1 cellular context compared by ENCODE assay signal in genomic region chr2:102065675-102066252, GRCh38.
TF ChIP-seq lines count a peak whose summit lies in the region.

No MANE protein-coding gene starts in this region.

TF ChIP-seq in HepG2, 621 proteins besides CTCF, POLR2A, EP300 and RAD21 (continued from another document and continues in another):
- TF ChIP-seq ZBTB40 (IDR thresholded peaks at IDR 0.05) (no peak), ZBTB40 (CRISPR knock-in tag; IDR thresholded peaks at IDR 0.05) (peak; percentile 76), SAP130 (CRISPR knock-in tag; IDR thresholded peaks at IDR 0.05; ENCODE audit: low read depth) (peak; percentile 69), MIER2 (CRISPR knock-in tag; IDR thresholded peaks at IDR 0.05) (no peak), HDAC6 (IDR thresholded peaks at IDR 0.05; ENCODE audit: low read depth, low read length) (no peak), ZNF878 (CRISPR knock-in tag; IDR thresholded peaks at IDR 0.05) (peak; percentile 80; the same call in 1 of the 2 replicates), CBX5 (CRISPR knock-in tag; IDR thresholded peaks at IDR 0.05; ENCODE audit: borderline replicate concordance) (peak; percentile 100), FOXO1 (CRISPR knock-in tag; IDR thresholded peaks at IDR 0.05) (peak; percentile 78; the same call in 1 of the 2 replicates), ZNF280D (CRISPR knock-in tag; IDR thresholded peaks at IDR 0.05) (peak; percentile 100), TCF7 (IDR thresholded peaks at IDR 0.05; ENCODE audit: low read depth) (peak; percentile 49; the same call in 1 of the 2 replicates), ONECUT2 (CRISPR knock-in tag; IDR thresholded peaks at IDR 0.05) (no peak), SPEN (CRISPR knock-in tag; IDR thresholded peaks at IDR 0.05; ENCODE audit: low read depth) (no peak), FOSL2 (CRISPR knock-in tag; IDR thresholded peaks at IDR 0.05) (peak; percentile 99), ARID2 (CRISPR knock-in tag; IDR thresholded peaks at IDR 0.05; ENCODE audit: borderline replicate concordance) (0 out of 2 replicates have a peak, but pooled peaks have one; percentile 9), ZNF24 (IDR thresholded peaks at IDR 0.05) (0 out of 2 replicates have a peak, but pooled peaks have one; percentile 12), KDM3A (CRISPR knock-in tag; IDR thresholded peaks at IDR 0.05; ENCODE audit: low read depth) (peak; percentile 81; the same call in 1 of the 2 replicates), SOX6 (IDR thresholded peaks at IDR 0.05) (no peak), SOX6 (CRISPR knock-in tag; IDR thresholded peaks at IDR 0.05) (peak; percentile 43; the same call in 1 of the 2 replicates), KDM6A (CRISPR knock-in tag; IDR thresholded peaks at IDR 0.05; ENCODE audit: low read depth) (peak; percentile 47; the same call in 1 of the 2 replicates), RARA (CRISPR knock-in tag; IDR thresholded peaks at IDR 0.05) (peak; percentile 78), ZNF792 (CRISPR knock-in tag; IDR thresholded peaks at IDR 0.05) (peak; percentile 76; the same call in 1 of the 2 replicates), KDM4B (CRISPR knock-in tag; IDR thresholded peaks at IDR 0.05) (peak; percentile 50; the same call in 1 of the 2 replicates), TARDBP (CRISPR knock-in tag; IDR thresholded peaks at IDR 0.05) (peak; percentile 82), ELF3 (CRISPR knock-in tag; IDR thresholded peaks at IDR 0.05) (peak; percentile 82), ZNF431 (CRISPR knock-in tag; IDR thresholded peaks at IDR 0.05; ENCODE audit: borderline replicate concordance, low read depth) (peak; percentile 89; the same call in 1 of the 2 replicates), ZNF768 (CRISPR knock-in tag; IDR thresholded peaks at IDR 0.05) (peak; percentile 68; the same call in 1 of the 2 replicates), HES4 (CRISPR knock-in tag; IDR thresholded peaks at IDR 0.05; ENCODE audit: borderline replicate concordance) (peak; percentile 56; the same call in 1 of the 2 replicates), ASH2L (IDR thresholded peaks at IDR 0.05; ENCODE audit: insufficient read length, low read depth, low read length) (peak; percentile 31), ZNF788 (CRISPR knock-in tag; IDR thresholded peaks at IDR 0.05; ENCODE audit: borderline replicate concordance) (peak; percentile 86; the same call in 1 of the 2 replicates), ZC3H4 (CRISPR knock-in tag; IDR thresholded peaks at IDR 0.05; ENCODE audit: borderline replicate concordance) (no peak), MXD3 (CRISPR knock-in tag; IDR thresholded peaks at IDR 0.05) (peak; percentile 64; the same call in 1 of the 2 replicates), HNRNPUL1 (IDR thresholded peaks at IDR 0.05; ENCODE audit: low read depth, low read length) (no peak), HMG20A (CRISPR knock-in tag; IDR thresholded peaks at IDR 0.05; ENCODE audit: borderline replicate concordance) (peak; percentile 57), SETDB1 (CRISPR knock-in tag; IDR thresholded peaks at IDR 0.05; ENCODE audit: borderline replicate concordance) (peak; percentile 99), ZNF317 (CRISPR knock-in tag; IDR thresholded peaks at IDR 0.05) (peak; percentile 71; the same call in 1 of the 2 replicates), HNF4A (CRISPR knock-in tag; IDR thresholded peaks at IDR 0.05) (peak; percentile 96), KLF6 (CRISPR knock-in tag; IDR thresholded peaks at IDR 0.05) (0 out of 2 replicates have a peak, but pooled peaks have one; percentile 13), NFE2L2 (IDR thresholded peaks at IDR 0.05; ENCODE audit: low read length) (peak; percentile 85), CEBPB (IDR thresholded peaks at IDR 0.05; ENCODE audit: borderline replicate concordance, low read depth, low read length) (peak; percentile 96)
- TF ChIP-seq, protein P1, sequence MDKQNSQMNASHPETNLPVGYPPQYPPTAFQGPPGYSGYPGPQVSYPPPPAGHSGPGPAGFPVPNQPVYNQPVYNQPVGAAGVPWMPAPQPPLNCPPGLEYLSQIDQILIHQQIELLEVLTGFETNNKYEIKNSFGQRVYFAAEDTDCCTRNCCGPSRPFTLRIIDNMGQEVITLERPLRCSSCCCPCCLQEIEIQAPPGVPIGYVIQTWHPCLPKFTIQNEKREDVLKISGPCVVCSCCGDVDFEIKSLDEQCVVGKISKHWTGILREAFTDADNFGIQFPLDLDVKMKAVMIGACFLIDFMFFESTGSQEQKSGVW (CRISPR knock-in tag; IDR thresholded peaks at IDR 0.05; ENCODE audit: borderline replicate concordance) = no peak
- TF ChIP-seq, protein P2, sequence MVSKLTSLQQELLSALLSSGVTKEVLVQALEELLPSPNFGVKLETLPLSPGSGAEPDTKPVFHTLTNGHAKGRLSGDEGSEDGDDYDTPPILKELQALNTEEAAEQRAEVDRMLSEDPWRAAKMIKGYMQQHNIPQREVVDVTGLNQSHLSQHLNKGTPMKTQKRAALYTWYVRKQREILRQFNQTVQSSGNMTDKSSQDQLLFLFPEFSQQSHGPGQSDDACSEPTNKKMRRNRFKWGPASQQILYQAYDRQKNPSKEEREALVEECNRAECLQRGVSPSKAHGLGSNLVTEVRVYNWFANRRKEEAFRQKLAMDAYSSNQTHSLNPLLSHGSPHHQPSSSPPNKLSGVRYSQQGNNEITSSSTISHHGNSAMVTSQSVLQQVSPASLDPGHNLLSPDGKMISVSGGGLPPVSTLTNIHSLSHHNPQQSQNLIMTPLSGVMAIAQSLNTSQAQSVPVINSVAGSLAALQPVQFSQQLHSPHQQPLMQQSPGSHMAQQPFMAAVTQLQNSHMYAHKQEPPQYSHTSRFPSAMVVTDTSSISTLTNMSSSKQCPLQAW (CRISPR knock-in tag; IDR thresholded peaks at IDR 0.05) = peak; percentile 51; the same call in 1 of the 2 replicates
- TF ChIP-seq, protein P3, sequence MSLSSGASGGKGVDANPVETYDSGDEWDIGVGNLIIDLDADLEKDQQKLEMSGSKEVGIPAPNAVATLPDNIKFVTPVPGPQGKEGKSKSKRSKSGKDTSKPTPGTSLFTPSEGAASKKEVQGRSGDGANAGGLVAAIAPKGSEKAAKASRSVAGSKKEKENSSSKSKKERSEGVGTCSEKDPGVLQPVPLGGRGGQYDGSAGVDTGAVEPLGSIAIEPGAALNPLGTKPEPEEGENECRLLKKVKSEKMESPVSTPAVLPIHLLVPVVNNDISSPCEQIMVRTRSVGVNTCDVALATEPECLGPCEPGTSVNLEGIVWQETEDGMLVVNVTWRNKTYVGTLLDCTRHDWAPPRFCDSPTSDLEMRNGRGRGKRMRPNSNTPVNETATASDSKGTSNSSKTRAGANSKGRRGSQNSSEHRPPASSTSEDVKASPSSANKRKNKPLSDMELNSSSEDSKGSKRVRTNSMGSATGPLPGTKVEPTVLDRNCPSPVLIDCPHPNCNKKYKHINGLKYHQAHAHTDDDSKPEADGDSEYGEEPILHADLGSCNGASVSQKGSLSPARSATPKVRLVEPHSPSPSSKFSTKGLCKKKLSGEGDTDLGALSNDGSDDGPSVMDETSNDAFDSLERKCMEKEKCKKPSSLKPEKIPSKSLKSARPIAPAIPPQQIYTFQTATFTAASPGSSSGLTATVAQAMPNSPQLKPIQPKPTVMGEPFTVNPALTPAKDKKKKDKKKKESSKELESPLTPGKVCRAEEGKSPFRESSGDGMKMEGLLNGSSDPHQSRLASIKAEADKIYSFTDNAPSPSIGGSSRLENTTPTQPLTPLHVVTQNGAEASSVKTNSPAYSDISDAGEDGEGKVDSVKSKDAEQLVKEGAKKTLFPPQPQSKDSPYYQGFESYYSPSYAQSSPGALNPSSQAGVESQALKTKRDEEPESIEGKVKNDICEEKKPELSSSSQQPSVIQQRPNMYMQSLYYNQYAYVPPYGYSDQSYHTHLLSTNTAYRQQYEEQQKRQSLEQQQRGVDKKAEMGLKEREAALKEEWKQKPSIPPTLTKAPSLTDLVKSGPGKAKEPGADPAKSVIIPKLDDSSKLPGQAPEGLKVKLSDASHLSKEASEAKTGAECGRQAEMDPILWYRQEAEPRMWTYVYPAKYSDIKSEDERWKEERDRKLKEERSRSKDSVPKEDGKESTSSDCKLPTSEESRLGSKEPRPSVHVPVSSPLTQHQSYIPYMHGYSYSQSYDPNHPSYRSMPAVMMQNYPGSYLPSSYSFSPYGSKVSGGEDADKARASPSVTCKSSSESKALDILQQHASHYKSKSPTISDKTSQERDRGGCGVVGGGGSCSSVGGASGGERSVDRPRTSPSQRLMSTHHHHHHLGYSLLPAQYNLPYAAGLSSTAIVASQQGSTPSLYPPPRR (CRISPR knock-in tag; IDR thresholded peaks at IDR 0.05; ENCODE audit: borderline replicate concordance) = peak; percentile 51; the same call in 1 of the 2 replicates
